In genomic region chr6:16711551-16712249, GRCh38 we compare ENCODE assay signal across 8 cellular contexts. TPM values are rescaled to one million over a fixed set of nuclear protein-coding genes. Genes with fewer than 3 reads are reported as not detected.
DNase-seq lines count a peak whose midpoint lies in the region; ATAC-seq and TF ChIP-seq lines count a peak whose summit lies in the region.

No MANE protein-coding gene starts in this region.

- H3K4me1 ChIP-seq in testis: peaks cover 5% of the 10 kb centered on the region

- H3K4me3 ChIP-seq in testis: no peak overlapping the region
- H3K4me3 ChIP-seq in H7 (ENCODE audit: insufficient read depth, low read depth, low read length): no peak overlapping the region

- no peaks in the 10 kb centered on the region for H3K27me3 Mint-ChIP-seq in activated CD4-positive, alpha-beta T cell treated with anti-CD3 and anti-CD28 coated beads, Interleukin-2, amount 10 ng/mL, durations not matched to agents 7 days and 5 days

- peak overlapping the region; percentile 86 for H3K27ac Mint-ChIP-seq in activated CD4-positive, alpha-beta T cell treated with anti-CD3 and anti-CD28 coated beads, Interleukin-2, amount 10 ng/mL, durations not matched to agents 7 days and 5 days

- peak; percentile 2 for ATAC-seq in HG02763 (IDR thresholded peaks at IDR 0.05; ENCODE audit: unreplicated experiment)

- DNase-seq in Caki2 (ENCODE audit: low read depth) (peak; percentile 82), kidney glomerular epithelial cell (lab: John Stamatoyannopoulos, UW) (peak; percentile 69), AG08396 (ENCODE audit: low spot score) (no peak), testis (no peak), H7 (no peak), SKM-1 (lab: John Stamatoyannopoulos, UW; ENCODE audit: unreplicated experiment) (no peak)
- no peak for DNase-seq in activated CD4-positive, alpha-beta T cell treated with anti-CD3 and anti-CD28 coated beads, Interleukin-2, amount 10 ng/mL, durations not matched to agents 7 days and 5 days

- in situ Hi-C loops in Caki2 (cut with HindIII; ENCODE audit: low pct_unique_long_range_greater_than_20kb, low sequenced_read_pairs): no loop called here

- WGBS in testis, 2 donors: 87 to 91% methylated on average over 8 of the region's 8 CpGs

- no peaks in the 10 kb centered on the region for H3K27me3 ChIP-seq in testis
- H3K27me3 ChIP-seq in H7 (ENCODE audit: control insufficient read depth, insufficient read depth, low read length): no peaks in the 10 kb centered on the region

- no peaks in the 10 kb centered on the region for H3K36me3 ChIP-seq in testis (ENCODE audit: low read depth, missing control alignments)
- H3K36me3 ChIP-seq in H7 (replicated peaks; ENCODE audit: control insufficient read depth, insufficient read depth, low read length): no peaks in the 10 kb centered on the region

- no peak for TF ChIP-seq POLR2A in testis (IDR thresholded peaks at IDR 0.05)

- POLR2A ChIA-PET in activated CD4-positive, alpha-beta T cell treated with anti-CD3 and anti-CD28 coated beads, Interleukin-2, amount 10 ng/mL, durations not matched to agents 7 days and 5 days (lab: Charles Lee): no interaction called here

- H3K9me3 Mint-ChIP-seq in activated CD4-positive, alpha-beta T cell treated with anti-CD3 and anti-CD28 coated beads, Interleukin-2, amount 10 ng/mL, durations not matched to agents 7 days and 5 days: no peaks in the 10 kb centered on the region

- CTCF ChIA-PET in activated CD4-positive, alpha-beta T cell treated with anti-CD3 and anti-CD28 coated beads, Interleukin-2, amount 10 ng/mL, durations not matched to agents 7 days and 5 days (lab: Charles Lee): interaction anchor here (0.8 to 1.5 kb wide), 2 partner anchors 14 to 46 kb away, joined by 3 read pairs; no protein-coding TSS in a partner anchor

- H3K4me3 Mint-ChIP-seq in activated CD4-positive, alpha-beta T cell treated with anti-CD3 and anti-CD28 coated beads, Interleukin-2, amount 10 ng/mL, durations not matched to agents 7 days and 5 days: peak overlapping the region; percentile 57

- H3K9me3 ChIP-seq in testis: no peaks in the 10 kb centered on the region

- peaks cover 43% of the 10 kb centered on the region for H3K4me1 Mint-ChIP-seq in activated CD4-positive, alpha-beta T cell treated with anti-CD3 and anti-CD28 coated beads, Interleukin-2, amount 10 ng/mL, durations not matched to agents 7 days and 5 days

- H3K27ac ChIP-seq in testis: peak overlapping the region in 1 of 2 donors; percentile 83

- H3K36me3 Mint-ChIP-seq in activated CD4-positive, alpha-beta T cell treated with anti-CD3 and anti-CD28 coated beads, Interleukin-2, amount 10 ng/mL, durations not matched to agents 7 days and 5 days (ENCODE audit: low read depth): peaks cover 8% of the 10 kb centered on the region

- TF ChIP-seq CTCF in testis (IDR thresholded peaks at IDR 0.05): no peak

- intact Hi-C loops in testis (cut with DNase I; ENCODE audit: low total_unique reads): no loop called here

RNA-seq across cellular contexts. Expression of gene ATXN1, which starts 49.6 kb away (rescaled TPM):
- total RNA-seq in Caki2 (2014; rRNA removed; shearing (Covaris generic); ENCODE audit: low replicate concordance): 18.7 and 23.8 TPM in 2 replicates
- total RNA-seq in activated CD4-positive, alpha-beta T cell treated with anti-CD3 and anti-CD28 coated beads, Interleukin-2, amount 10 ng/mL, durations not matched to agents 7 days and 5 days: 10 to 100 TPM; 36.0 to 40.4 TPM
- total RNA-seq in testis: 10 to 100 TPM; 64.3 to 84.1 TPM
- polyA plus RNA-seq in testis (ENCODE audit: insufficient read depth, low read depth, low replicate concordance): 12.8 TPM
- total RNA-seq in H7 (2014; rRNA removed; shearing (Covaris generic)): 7.6 and 8.9 TPM in 2 replicates

Comparison
In these comparisons a context has a peak if more than half of its experiments do, and no peak if none do; other contexts are left out.
1. DNase-seq: peak in Caki2 (single experiment) and kidney glomerular epithelial cell (single experiment); none in activated CD4-positive, alpha-beta T cell treated with anti-CD3 and anti-CD28 coated beads, Interleukin-2, amount 10 ng/mL, durations not matched to agents 7 days and 5 days (single experiment), AG08396 (single experiment), testis (single experiment), H7 (single experiment) and SKM-1 (single experiment).